ENCODE assay signal across 17 cellular contexts in genomic region chr16:81537721-81538561, GRCh38.
DNase-seq lines count a peak whose midpoint lies in the region; ATAC-seq and TF ChIP-seq lines count a peak whose summit lies in the region.
"Had no signal": no experiment of that assay in that cellular context is flagged by ENCODE, and none has a peak within 500 bp of the region (broad histone marks: within the 10 kb centered on the region; RNA-seq: fewer than 3 reads in every experiment).

No MANE protein-coding gene starts in this region.

- DNase-seq in H9 (no peak), T-helper 17 cell (no peak), fibroblast of the conjunctiva (ENCODE audit: low read depth) (peak; percentile 43), posterior vena cava (ENCODE audit: low spot score) (peak; percentile 80), NCI-H146 treated with DMSO at 0.1 percent for 48 hours (lab: John Stamatoyannopoulos, UW; ENCODE audit: unreplicated experiment) (no peak), RPMI8226 (no peak), HCEC 1CT (no peak)
- DNase-seq: activated naive CD8-positive, alpha-beta T cell treated with anti-CD3 and anti-CD28 coated beads, Interleukin-2, amount 50 U/mL, for 24 hours; cortex of kidney; IMR-90; NCI-H446 treated with DMSO at 0.1 percent for 48 hours; ovary; PC-9; stimulated activated CD8-positive, alpha-beta memory T cell treated with anti-CD3 and anti-CD28 coated beads, Interleukin-4, amount 100 ng/mL, for 48 hours; uterus had no signal

- H3K27me3 ChIP-seq in H9 (ENCODE audit: insufficient read depth, low read length) = no peaks in the 10 kb centered on the region
- H3K27me3 ChIP-seq: ovary, uterus had no signal

- no peaks in the 10 kb centered on the region for H4K20me1 ChIP-seq in H9 (ENCODE audit: control insufficient read depth, insufficient read depth, insufficient read length)

- H3K4ac ChIP-seq in H9 (ENCODE audit: low read depth, low read length) = no peak overlapping the region

- no peak overlapping the region for H2AK5ac ChIP-seq in H9 (ENCODE audit: insufficient read length, low read length)

- H3K18ac ChIP-seq in H9 (ENCODE audit: insufficient read length, low read depth, low read length) = no peak overlapping the region

- H3K36me3 Mint-ChIP-seq in H9 (ENCODE audit: insufficient read depth in 1 of 3, low read depth in 3 of 3) = no peaks in the 10 kb centered on the region; a peak in 2 of 7 replicates
- H3K36me3 Mint-ChIP-seq in T-helper 17 cell (ENCODE audit: low read depth) = peaks cover 2% of the 10 kb centered on the region

- H3K4me3 Mint-ChIP-seq in H9 = no peak overlapping the region
- H3K4me3 Mint-ChIP-seq in T-helper 17 cell = no peak overlapping the region
- H3K4me3 Mint-ChIP-seq: activated naive CD8-positive, alpha-beta T cell treated with anti-CD3 and anti-CD28 coated beads, Interleukin-2, amount 50 U/mL, for 24 hours; memory B cell had no signal

- H3K14ac ChIP-seq in H9 (ENCODE audit: insufficient read depth, low read length) = no peak overlapping the region

- ATAC-seq in T-helper 17 cell = no peak
- no peak for ATAC-seq in HG03175 (IDR thresholded peaks at IDR 0.05; ENCODE audit: unreplicated experiment)
- ATAC-seq: activated naive CD8-positive, alpha-beta T cell treated with anti-CD3 and anti-CD28 coated beads, Interleukin-2, amount 50 U/mL, for 24 hours had no signal

- H3K4me2 ChIP-seq in H9 (ENCODE audit: insufficient read depth, insufficient read length, low read length) = no peak overlapping the region
- H3K4me2 ChIP-seq: PC-9 had no signal

- no peak for TF ChIP-seq CTCF in H9 (conservative IDR thresholded peaks at IDR 0.05)

- no peak overlapping the region for H3T11ph ChIP-seq in H9 (ENCODE audit: low read length)

- no peak overlapping the region for H4K5ac ChIP-seq in H9 (ENCODE audit: insufficient read length, low read depth, low read length)

- no peaks in the 10 kb centered on the region for H3K27me3 Mint-ChIP-seq in H9 (ENCODE audit: low read depth)
- no peaks in the 10 kb centered on the region for H3K27me3 Mint-ChIP-seq in T-helper 17 cell
- H3K27me3 Mint-ChIP-seq: activated naive CD8-positive, alpha-beta T cell treated with anti-CD3 and anti-CD28 coated beads, Interleukin-2, amount 50 U/mL, for 24 hours; memory B cell had no signal

- H3K4me1 Mint-ChIP-seq in H9 = peaks cover 36 to 40% of the 10 kb centered on the region in 2 experiments
- H3K4me1 Mint-ChIP-seq in T-helper 17 cell = peaks cover 23% of the 10 kb centered on the region

- no peak overlapping the region for H3K23ac ChIP-seq in H9 (ENCODE audit: insufficient read length, low read depth, low read length)

- no peak overlapping the region for H2BK12ac ChIP-seq in H9 (ENCODE audit: insufficient read length, low read depth, low read length)

- H3K27ac Mint-ChIP-seq in H9 = peak overlapping the region; percentile 19 to 38 (median 37); a peak in 6 of 7 replicates
- H3K27ac Mint-ChIP-seq in T-helper 17 cell = peak overlapping the region; percentile 74
- H3K27ac Mint-ChIP-seq: activated naive CD8-positive, alpha-beta T cell treated with anti-CD3 and anti-CD28 coated beads, Interleukin-2, amount 50 U/mL, for 24 hours; memory B cell had no signal

- no peak overlapping the region for H4K91ac ChIP-seq in H9 (ENCODE audit: insufficient read length, low read depth, low read length)

- H3K4me1 ChIP-seq in H9 (ENCODE audit: insufficient read depth, low read length) = peaks cover 3% of the 10 kb centered on the region; the same call in 1 of the 2 replicates
- H3K4me1 ChIP-seq: uterus had no signal

- H4K8ac ChIP-seq in H9 (replicated peaks; ENCODE audit: insufficient read length, low read depth, low read length) = no peak overlapping the region

- no peaks in the 10 kb centered on the region for H3K9me3 ChIP-seq in H9 (ENCODE audit: control insufficient read depth, low read depth, low read length)
- no peaks in the 10 kb centered on the region for H3K9me3 ChIP-seq in T-helper 17 cell (ENCODE audit: control insufficient read depth, low read length, poor library complexity, severe bottlenecking)
- H3K9me3 ChIP-seq: ovary, uterus had no signal

- no peak overlapping the region for H2BK5ac ChIP-seq in H9 (ENCODE audit: insufficient read length, low read length)

- H2BK120ac ChIP-seq in H9 (ENCODE audit: low read depth, low read length, poor library complexity, severe bottlenecking) = no peak overlapping the region

- no peak overlapping the region for H2AFZ ChIP-seq in H9 (ENCODE audit: low read length)
- H2AFZ ChIP-seq: PC-9 had no signal

- H3K79me1 ChIP-seq in H9 (ENCODE audit: insufficient read depth, low read depth, low read length, poor library complexity, severe bottlenecking) = peaks cover 5% of the 10 kb centered on the region

- H3K56ac ChIP-seq in H9 (ENCODE audit: insufficient read length, low read depth, low read length) = no peak overlapping the region

- no CpG with 5 or more reads among the region's 18 CpGs for WGBS in H9 (ENCODE audit: extremely low coverage, insufficient read length, low lambda C conversion rate)

- intact Hi-C loops in posterior vena cava (cut with DNase I) = no loop called here

- no peak overlapping the region for H2BK20ac ChIP-seq in H9 (ENCODE audit: low read depth, low read length, poor library complexity, severe bottlenecking)

- no peaks in the 10 kb centered on the region for H3K23me2 ChIP-seq in H9 (ENCODE audit: insufficient read length, low read depth, low read length, poor library complexity, severe bottlenecking)

- no peaks in the 10 kb centered on the region for H3K9me3 Mint-ChIP-seq in H9
- H3K9me3 Mint-ChIP-seq: activated naive CD8-positive, alpha-beta T cell treated with anti-CD3 and anti-CD28 coated beads, Interleukin-2, amount 50 U/mL, for 24 hours; memory B cell had no signal

- H2BK15ac ChIP-seq in H9 (ENCODE audit: low read depth, low read length) = no peak overlapping the region; the same call in 1 of the 2 replicates

- H3K27ac ChIP-seq in H9 (ENCODE audit: insufficient read length, low read depth, low read length) = no peak overlapping the region
- H3K27ac ChIP-seq: ovary, PC-9, uterus had no signal

- H3K79me2 ChIP-seq in H9 (ENCODE audit: insufficient read depth, low read length) = peaks cover 3% of the 10 kb centered on the region; the same call in 1 of the 2 replicates

- no peak overlapping the region for H3K9ac ChIP-seq in H9 (ENCODE audit: extremely low read depth, insufficient read length, low read length)

Comparison
In these comparisons a context has a peak if more than half of its experiments do, and no peak if none do; other contexts are left out.
1. DNase-seq: peak in fibroblast of the conjunctiva (single experiment) and posterior vena cava (single experiment); none in H9 (single experiment), T-helper 17 cell (0 of 3), NCI-H146 treated with DMSO at 0.1 percent for 48 hours (single experiment), RPMI8226 (single experiment) and HCEC 1CT (single experiment).